1 cellular context compared by ENCODE assay signal in the genomic region with DNA sequence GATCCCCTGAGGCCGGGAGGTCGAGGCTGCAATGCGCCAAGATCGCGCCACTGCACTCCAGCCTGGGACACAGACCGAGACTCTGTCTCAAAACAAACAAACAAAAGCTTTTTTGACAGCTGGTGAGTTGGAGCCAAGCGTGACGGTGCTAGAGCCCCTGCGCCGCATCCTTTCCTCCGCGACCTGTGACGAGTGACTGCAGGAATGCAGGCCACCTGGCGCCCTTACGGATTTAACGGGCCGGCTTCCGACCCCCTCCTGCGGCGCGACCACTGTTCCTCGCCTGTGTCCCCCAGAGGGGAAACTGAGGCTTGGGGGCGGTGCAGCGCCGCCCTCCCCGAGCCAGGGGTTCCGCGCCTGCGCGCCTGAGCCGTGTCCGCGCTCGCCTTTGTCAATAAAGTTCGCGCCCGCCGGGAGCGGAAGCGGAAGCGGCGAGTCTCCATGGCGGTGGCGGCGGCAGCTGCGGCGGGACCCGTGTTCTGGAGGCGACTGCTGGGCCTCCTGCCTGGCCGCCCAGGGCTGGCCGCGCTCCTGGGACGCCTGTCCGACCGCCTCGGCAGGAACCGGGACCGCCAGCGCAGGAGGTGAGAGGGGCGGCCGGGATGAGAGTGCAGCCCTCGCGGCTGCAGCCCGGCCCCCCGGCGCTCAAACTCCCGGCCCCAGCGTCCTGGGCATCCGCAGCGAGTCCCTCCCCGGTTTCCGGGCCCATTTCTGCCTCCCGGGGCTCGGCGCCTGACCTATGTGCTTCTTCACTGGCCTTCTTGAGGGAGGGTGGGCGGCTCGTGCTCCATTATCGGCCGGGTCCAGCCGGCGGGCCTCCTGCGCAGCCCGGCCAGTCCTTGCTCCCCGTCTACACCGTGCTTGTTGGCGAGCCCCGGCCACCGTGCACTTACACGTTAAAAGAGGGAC.
A peak's percentile ranks its signal among the peaks of the same experiment; 100 is the strongest.
TF ChIP-seq lines count a peak whose summit lies in the region.

A gene with protein sequence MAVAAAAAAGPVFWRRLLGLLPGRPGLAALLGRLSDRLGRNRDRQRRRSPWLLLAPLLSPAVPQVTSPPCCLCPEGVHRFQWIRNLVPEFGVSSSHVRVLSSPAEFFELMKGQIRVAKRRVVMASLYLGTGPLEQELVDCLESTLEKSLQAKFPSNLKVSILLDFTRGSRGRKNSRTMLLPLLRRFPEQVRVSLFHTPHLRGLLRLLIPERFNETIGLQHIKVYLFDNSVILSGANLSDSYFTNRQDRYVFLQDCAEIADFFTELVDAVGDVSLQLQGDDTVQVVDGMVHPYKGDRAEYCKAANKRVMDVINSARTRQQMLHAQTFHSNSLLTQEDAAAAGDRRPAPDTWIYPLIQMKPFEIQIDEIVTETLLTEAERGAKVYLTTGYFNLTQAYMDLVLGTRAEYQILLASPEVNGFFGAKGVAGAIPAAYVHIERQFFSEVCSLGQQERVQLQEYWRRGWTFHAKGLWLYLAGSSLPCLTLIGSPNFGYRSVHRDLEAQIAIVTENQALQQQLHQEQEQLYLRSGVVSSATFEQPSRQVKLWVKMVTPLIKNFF (plus strand): TSS at position 425 of the 909 bp plus-strand sequence. CDS start 17 bp downstream, at position 442.

TF ChIP-seq in HepG2, 621 proteins besides CTCF, POLR2A, EP300 and RAD21 (continued from another document and continues in another):
- TF ChIP-seq ZFP1 (CRISPR knock-in tag; IDR thresholded peaks at IDR 0.05) (no peak), HNRNPUL1 (IDR thresholded peaks at IDR 0.05; ENCODE audit: low read depth, low read length) (peak; percentile 47; the same call in 1 of the 2 replicates), ZNF33A (CRISPR knock-in tag; IDR thresholded peaks at IDR 0.05; ENCODE audit: borderline replicate concordance) (peak; percentile 32; the same call in 1 of the 2 replicates), ZNF83 (CRISPR knock-in tag; IDR thresholded peaks at IDR 0.05; ENCODE audit: borderline replicate concordance) (no peak), PLRG1 (conservative IDR thresholded peaks at IDR 0.05) (no peak), BRD4 (CRISPR knock-in tag; IDR thresholded peaks at IDR 0.05) (peak; percentile 85; the same call in 1 of the 2 replicates), ZNF776 (CRISPR knock-in tag; IDR thresholded peaks at IDR 0.05) (peak; percentile 83), ZNF264 (CRISPR knock-in tag; IDR thresholded peaks at IDR 0.05) (no peak), KLF13 (CRISPR knock-in tag; IDR thresholded peaks at IDR 0.05) (peak; percentile 96; the same call in 1 of the 2 replicates), ZNF619 (CRISPR knock-in tag; IDR thresholded peaks at IDR 0.05) (peak; percentile 95), ZNF672 (CRISPR knock-in tag; IDR thresholded peaks at IDR 0.05) (peak; percentile 81; the same call in 1 of the 2 replicates), ZNF230 (CRISPR knock-in tag; IDR thresholded peaks at IDR 0.05) (peak; percentile 81), ZNF563 (CRISPR knock-in tag; IDR thresholded peaks at IDR 0.05) (peak; percentile 94)
- TF ChIP-seq, protein P1, sequence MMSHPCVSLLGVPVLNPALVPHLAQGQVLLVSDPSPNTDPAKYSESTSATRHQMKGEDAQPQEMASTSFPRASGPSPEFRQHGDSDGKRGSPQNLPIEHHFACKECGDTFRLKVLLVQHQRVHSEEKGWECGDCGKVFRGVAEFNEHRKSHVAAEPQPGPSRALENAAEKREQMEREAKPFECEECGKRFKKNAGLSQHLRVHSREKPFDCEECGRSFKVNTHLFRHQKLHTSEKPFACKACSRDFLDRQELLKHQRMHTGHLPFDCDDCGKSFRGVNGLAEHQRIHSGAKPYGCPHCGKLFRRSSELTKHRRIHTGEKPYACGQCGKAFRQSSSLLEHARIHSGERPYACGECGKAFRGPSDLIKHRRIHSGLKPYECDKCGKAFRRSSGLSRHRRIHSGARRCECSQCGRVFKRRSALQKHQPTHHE (CRISPR knock-in tag; IDR thresholded peaks at IDR 0.05; ENCODE audit: borderline replicate concordance), result peak; percentile 37; the same call in 1 of the 2 replicates
- TF ChIP-seq, protein P2, sequence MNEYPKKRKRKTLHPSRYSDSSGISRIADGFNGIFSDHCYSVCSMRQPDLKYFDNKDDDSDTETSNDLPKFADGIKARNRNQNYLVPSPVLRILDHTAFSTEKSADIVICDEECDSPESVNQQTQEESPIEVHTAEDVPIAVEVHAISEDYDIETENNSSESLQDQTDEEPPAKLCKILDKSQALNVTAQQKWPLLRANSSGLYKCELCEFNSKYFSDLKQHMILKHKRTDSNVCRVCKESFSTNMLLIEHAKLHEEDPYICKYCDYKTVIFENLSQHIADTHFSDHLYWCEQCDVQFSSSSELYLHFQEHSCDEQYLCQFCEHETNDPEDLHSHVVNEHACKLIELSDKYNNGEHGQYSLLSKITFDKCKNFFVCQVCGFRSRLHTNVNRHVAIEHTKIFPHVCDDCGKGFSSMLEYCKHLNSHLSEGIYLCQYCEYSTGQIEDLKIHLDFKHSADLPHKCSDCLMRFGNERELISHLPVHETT (CRISPR knock-in tag; conservative IDR thresholded peaks at IDR 0.05), result peak; percentile 81; the same call in 1 of the 2 replicates
- TF ChIP-seq, protein P3, sequence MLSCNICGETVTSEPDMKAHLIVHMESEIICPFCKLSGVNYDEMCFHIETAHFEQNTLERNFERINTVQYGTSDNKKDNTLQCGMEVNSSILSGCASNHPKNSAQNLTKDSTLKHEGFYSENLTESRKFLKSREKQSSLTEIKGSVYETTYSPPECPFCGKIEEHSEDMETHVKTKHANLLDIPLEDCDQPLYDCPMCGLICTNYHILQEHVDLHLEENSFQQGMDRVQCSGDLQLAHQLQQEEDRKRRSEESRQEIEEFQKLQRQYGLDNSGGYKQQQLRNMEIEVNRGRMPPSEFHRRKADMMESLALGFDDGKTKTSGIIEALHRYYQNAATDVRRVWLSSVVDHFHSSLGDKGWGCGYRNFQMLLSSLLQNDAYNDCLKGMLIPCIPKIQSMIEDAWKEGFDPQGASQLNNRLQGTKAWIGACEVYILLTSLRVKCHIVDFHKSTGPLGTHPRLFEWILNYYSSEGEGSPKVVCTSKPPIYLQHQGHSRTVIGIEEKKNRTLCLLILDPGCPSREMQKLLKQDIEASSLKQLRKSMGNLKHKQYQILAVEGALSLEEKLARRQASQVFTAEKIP (CRISPR knock-in tag; IDR thresholded peaks at IDR 0.05; ENCODE audit: borderline replicate concordance), result no peak
- TF ChIP-seq, protein P4, sequence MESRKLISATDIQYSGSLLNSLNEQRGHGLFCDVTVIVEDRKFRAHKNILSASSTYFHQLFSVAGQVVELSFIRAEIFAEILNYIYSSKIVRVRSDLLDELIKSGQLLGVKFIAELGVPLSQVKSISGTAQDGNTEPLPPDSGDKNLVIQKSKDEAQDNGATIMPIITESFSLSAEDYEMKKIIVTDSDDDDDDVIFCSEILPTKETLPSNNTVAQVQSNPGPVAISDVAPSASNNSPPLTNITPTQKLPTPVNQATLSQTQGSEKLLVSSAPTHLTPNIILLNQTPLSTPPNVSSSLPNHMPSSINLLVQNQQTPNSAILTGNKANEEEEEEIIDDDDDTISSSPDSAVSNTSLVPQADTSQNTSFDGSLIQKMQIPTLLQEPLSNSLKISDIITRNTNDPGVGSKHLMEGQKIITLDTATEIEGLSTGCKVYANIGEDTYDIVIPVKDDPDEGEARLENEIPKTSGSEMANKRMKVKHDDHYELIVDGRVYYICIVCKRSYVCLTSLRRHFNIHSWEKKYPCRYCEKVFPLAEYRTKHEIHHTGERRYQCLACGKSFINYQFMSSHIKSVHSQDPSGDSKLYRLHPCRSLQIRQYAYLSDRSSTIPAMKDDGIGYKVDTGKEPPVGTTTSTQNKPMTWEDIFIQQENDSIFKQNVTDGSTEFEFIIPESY (CRISPR knock-in tag; IDR thresholded peaks at IDR 0.05), result peak; percentile 26
- TF ChIP-seq, protein P5, sequence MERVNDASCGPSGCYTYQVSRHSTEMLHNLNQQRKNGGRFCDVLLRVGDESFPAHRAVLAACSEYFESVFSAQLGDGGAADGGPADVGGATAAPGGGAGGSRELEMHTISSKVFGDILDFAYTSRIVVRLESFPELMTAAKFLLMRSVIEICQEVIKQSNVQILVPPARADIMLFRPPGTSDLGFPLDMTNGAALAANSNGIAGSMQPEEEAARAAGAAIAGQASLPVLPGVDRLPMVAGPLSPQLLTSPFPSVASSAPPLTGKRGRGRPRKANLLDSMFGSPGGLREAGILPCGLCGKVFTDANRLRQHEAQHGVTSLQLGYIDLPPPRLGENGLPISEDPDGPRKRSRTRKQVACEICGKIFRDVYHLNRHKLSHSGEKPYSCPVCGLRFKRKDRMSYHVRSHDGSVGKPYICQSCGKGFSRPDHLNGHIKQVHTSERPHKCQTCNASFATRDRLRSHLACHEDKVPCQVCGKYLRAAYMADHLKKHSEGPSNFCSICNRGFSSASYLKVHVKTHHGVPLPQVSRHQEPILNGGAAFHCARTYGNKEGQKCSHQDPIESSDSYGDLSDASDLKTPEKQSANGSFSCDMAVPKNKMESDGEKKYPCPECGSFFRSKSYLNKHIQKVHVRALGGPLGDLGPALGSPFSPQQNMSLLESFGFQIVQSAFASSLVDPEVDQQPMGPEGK (CRISPR knock-in tag; IDR thresholded peaks at IDR 0.05), result peak; percentile 94
- TF ChIP-seq, protein P6, sequence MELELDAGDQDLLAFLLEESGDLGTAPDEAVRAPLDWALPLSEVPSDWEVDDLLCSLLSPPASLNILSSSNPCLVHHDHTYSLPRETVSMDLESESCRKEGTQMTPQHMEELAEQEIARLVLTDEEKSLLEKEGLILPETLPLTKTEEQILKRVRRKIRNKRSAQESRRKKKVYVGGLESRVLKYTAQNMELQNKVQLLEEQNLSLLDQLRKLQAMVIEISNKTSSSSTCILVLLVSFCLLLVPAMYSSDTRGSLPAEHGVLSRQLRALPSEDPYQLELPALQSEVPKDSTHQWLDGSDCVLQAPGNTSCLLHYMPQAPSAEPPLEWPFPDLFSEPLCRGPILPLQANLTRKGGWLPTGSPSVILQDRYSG (CRISPR knock-in tag; IDR thresholded peaks at IDR 0.05), result 0 out of 2 replicates have a peak, but pooled peaks have one; percentile 45
- TF ChIP-seq, protein P7, sequence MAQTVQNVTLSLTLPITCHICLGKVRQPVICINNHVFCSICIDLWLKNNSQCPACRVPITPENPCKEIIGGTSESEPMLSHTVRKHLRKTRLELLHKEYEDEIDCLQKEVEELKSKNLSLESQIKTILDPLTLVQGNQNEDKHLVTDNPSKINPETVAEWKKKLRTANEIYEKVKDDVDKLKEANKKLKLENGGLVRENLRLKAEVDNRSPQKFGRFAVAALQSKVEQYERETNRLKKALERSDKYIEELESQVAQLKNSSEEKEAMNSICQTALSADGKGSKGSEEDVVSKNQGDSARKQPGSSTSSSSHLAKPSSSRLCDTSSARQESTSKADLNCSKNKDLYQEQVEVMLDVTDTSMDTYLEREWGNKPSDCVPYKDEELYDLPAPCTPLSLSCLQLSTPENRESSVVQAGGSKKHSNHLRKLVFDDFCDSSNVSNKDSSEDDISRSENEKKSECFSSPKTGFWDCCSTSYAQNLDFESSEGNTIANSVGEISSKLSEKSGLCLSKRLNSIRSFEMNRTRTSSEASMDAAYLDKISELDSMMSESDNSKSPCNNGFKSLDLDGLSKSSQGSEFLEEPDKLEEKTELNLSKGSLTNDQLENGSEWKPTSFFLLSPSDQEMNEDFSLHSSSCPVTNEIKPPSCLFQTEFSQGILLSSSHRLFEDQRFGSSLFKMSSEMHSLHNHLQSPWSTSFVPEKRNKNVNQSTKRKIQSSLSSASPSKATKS (CRISPR knock-in tag; IDR thresholded peaks at IDR 0.05), result no peak
- TF ChIP-seq, protein P8, sequence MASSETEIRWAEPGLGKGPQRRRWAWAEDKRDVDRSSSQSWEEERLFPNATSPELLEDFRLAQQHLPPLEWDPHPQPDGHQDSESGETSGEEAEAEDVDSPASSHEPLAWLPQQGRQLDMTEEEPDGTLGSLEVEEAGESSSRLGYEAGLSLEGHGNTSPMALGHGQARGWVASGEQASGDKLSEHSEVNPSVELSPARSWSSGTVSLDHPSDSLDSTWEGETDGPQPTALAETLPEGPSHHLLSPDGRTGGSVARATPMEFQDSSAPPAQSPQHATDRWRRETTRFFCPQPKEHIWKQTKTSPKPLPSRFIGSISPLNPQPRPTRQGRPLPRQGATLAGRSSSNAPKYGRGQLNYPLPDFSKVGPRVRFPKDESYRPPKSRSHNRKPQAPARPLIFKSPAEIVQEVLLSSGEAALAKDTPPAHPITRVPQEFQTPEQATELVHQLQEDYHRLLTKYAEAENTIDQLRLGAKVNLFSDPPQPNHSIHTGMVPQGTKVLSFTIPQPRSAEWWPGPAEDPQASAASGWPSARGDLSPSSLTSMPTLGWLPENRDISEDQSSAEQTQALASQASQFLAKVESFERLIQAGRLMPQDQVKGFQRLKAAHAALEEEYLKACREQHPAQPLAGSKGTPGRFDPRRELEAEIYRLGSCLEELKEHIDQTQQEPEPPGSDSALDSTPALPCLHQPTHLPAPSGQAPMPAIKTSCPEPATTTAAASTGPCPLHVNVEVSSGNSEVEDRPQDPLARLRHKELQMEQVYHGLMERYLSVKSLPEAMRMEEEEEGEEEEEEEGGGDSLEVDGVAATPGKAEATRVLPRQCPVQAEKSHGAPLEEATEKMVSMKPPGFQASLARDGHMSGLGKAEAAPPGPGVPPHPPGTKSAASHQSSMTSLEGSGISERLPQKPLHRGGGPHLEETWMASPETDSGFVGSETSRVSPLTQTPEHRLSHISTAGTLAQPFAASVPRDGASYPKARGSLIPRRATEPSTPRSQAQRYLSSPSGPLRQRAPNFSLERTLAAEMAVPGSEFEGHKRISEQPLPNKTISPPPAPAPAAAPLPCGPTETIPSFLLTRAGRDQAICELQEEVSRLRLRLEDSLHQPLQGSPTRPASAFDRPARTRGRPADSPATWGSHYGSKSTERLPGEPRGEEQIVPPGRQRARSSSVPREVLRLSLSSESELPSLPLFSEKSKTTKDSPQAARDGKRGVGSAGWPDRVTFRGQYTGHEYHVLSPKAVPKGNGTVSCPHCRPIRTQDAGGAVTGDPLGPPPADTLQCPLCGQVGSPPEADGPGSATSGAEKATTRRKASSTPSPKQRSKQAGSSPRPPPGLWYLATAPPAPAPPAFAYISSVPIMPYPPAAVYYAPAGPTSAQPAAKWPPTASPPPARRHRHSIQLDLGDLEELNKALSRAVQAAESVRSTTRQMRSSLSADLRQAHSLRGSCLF (CRISPR knock-in tag; IDR thresholded peaks at IDR 0.05; ENCODE audit: borderline replicate concordance), result no peak
- TF ChIP-seq, protein P9, sequence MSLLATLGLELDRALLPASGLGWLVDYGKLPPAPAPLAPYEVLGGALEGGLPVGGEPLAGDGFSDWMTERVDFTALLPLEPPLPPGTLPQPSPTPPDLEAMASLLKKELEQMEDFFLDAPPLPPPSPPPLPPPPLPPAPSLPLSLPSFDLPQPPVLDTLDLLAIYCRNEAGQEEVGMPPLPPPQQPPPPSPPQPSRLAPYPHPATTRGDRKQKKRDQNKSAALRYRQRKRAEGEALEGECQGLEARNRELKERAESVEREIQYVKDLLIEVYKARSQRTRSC (CRISPR knock-in tag; IDR thresholded peaks at IDR 0.05; ENCODE audit: low read depth), result peak; percentile 41; the same call in 1 of the 2 replicates
- TF ChIP-seq, protein P10, sequence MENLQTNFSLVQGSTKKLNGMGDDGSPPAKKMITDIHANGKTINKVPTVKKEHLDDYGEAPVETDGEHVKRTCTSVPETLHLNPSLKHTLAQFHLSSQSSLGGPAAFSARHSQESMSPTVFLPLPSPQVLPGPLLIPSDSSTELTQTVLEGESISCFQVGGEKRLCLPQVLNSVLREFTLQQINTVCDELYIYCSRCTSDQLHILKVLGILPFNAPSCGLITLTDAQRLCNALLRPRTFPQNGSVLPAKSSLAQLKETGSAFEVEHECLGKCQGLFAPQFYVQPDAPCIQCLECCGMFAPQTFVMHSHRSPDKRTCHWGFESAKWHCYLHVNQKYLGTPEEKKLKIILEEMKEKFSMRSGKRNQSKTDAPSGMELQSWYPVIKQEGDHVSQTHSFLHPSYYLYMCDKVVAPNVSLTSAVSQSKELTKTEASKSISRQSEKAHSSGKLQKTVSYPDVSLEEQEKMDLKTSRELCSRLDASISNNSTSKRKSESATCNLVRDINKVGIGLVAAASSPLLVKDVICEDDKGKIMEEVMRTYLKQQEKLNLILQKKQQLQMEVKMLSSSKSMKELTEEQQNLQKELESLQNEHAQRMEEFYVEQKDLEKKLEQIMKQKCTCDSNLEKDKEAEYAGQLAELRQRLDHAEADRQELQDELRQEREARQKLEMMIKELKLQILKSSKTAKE (CRISPR knock-in tag; IDR thresholded peaks at IDR 0.05; ENCODE audit: borderline replicate concordance), result peak; percentile 81
